ENCODE assay signal across 8 cellular contexts in genomic region chr17:41579484-41580243, GRCh38. TPM values are rescaled to one million over a fixed set of nuclear protein-coding genes. Genes with fewer than 3 reads are reported as not detected.
DNase-seq lines count a peak whose midpoint lies in the region; ATAC-seq and TF ChIP-seq lines count a peak whose summit lies in the region.

No MANE protein-coding gene starts in this region.

- no peaks in the 10 kb centered on the region for H3K4me1 ChIP-seq in right cardiac atrium (ENCODE audit: control insufficient read depth, insufficient read depth, low read length)
- H3K4me1 ChIP-seq in sigmoid colon, result no peaks in the 10 kb centered on the region

- peak; percentile 13 for DNase-seq in NK-92 treated with Interleukin-12 subunit alpha and Interleukin-12 subunit beta, amount 100 ng/mL, for 24 hours (lab: John Stamatoyannopoulos, UW)
- no peak for DNase-seq in NK-92 (lab: John Stamatoyannopoulos, UW; ENCODE audit: unreplicated experiment)
- DNase-seq in NCI-H1092 (lab: John Stamatoyannopoulos, UW), result peak; percentile 70
- peak; percentile 85 for DNase-seq in SW480 (ENCODE audit: low spot score)
- DNase-seq in anterior cingulate cortex (lab: John Stamatoyannopoulos, UW), result peak in 39 of 58 donors; percentile 1 to 51 (median 18)
- peak; percentile 73 to 88 (median 81) for DNase-seq in right cardiac atrium
- DNase-seq in sigmoid colon, result peak; percentile 69

- intact Hi-C loops in right cardiac atrium (cut with DNase I), result no loop called here
- intact Hi-C loops in sigmoid colon (cut with DNase I), result no loop called here

- H3K9me3 ChIP-seq in right cardiac atrium (ENCODE audit: control insufficient read depth, low read length) (no peaks in the 10 kb centered on the region), sigmoid colon (no peaks in the 10 kb centered on the region)

- peak in 2 of 4 experiments; percentile 41 to 62 for TF ChIP-seq CTCF in sigmoid colon (IDR thresholded peaks at IDR 0.05)

- no peaks in the 10 kb centered on the region for H3K36me3 ChIP-seq in sigmoid colon

- H3K4me3 ChIP-seq in right cardiac atrium (ENCODE audit: low read length) (no peak overlapping the region), sigmoid colon (no peak overlapping the region)

- peak in 1 of 2 donors; percentile 34 for TF ChIP-seq POLR2A in sigmoid colon (IDR thresholded peaks at IDR 0.05)

- WGBS in right cardiac atrium, result 41% methylated on average over 18 of the region's 18 CpGs
- WGBS in sigmoid colon, 2 donors, result 39 to 45% methylated on average over 18 of the region's 18 CpGs

- H3K27ac ChIP-seq in right cardiac atrium (ENCODE audit: low read length), result no peak overlapping the region
- H3K27ac ChIP-seq in sigmoid colon, result no peak overlapping the region

- ATAC-seq in right cardiac atrium (peak; percentile 66 to 90), GM18502 (IDR thresholded peaks at IDR 0.05; ENCODE audit: poor library complexity, unreplicated experiment) (no peak)

- no peak for TF ChIP-seq EP300 in sigmoid colon (IDR thresholded peaks at IDR 0.05)

- H3K27me3 ChIP-seq in right cardiac atrium (ENCODE audit: control insufficient read depth, insufficient read depth) (no peaks in the 10 kb centered on the region), sigmoid colon (peaks cover 0 to 26% (median 0%) of the 10 kb centered on the region in 3 donors)

RNA-seq across cellular contexts. Expression of gene KRT14, which starts 7.0 kb away (rescaled TPM):
- not detected for total RNA-seq in right cardiac atrium
- polyA plus RNA-seq in right cardiac atrium, result 0.11 TPM
- total RNA-seq in sigmoid colon, result not detected
- 1 to 10 TPM in 2 of 3 donors, under 1 TPM in 1; 0.15 to 3.6 (median 1.4) TPM for polyA plus RNA-seq in sigmoid colon

RNA-seq across cellular contexts. Expression of gene KRT9, which starts 7.8 kb away (rescaled TPM):
- total RNA-seq in right cardiac atrium, result not detected
- polyA plus RNA-seq in right cardiac atrium, result not detected
- total RNA-seq in sigmoid colon, result not detected
- polyA plus RNA-seq in sigmoid colon, result not detected

RNA-seq across cellular contexts. Expression of gene KRT16, which starts 32.9 kb away (rescaled TPM):
- total RNA-seq in right cardiac atrium, result not detected
- 0.27 TPM for polyA plus RNA-seq in right cardiac atrium
- under 1 TPM in 1 of 4 donors, not detected in 3; 0.83 TPM for total RNA-seq in sigmoid colon
- under 1 TPM in 2 of 3 donors, not detected in 1; 0.09 to 0.60 TPM for polyA plus RNA-seq in sigmoid colon

RNA-seq across cellular contexts. Expression of gene KRT17, which starts 44.7 kb away (rescaled TPM):
- total RNA-seq in right cardiac atrium, result not detected
- polyA plus RNA-seq in right cardiac atrium, result 0.09 TPM
- 1 to 10 TPM in 2 of 4 donors, not detected in 2; 1.2 to 5.3 TPM for total RNA-seq in sigmoid colon
- polyA plus RNA-seq in sigmoid colon, result under 1 TPM in 1 of 3 donors, not detected in 2; 0.17 TPM

RNA-seq across cellular contexts. Expression of gene KRT19, which starts 51.6 kb away (rescaled TPM):
- total RNA-seq in right cardiac atrium (1 to 10 TPM; 2.1 to 3.5 (median 3.0) TPM), sigmoid colon (1 to 10 TPM in 2 of 4 donors, under 1 TPM in 2; 0.49 to 2.5 (median 1.2) TPM)
- polyA plus RNA-seq in right cardiac atrium (0.72 TPM), sigmoid colon (1,000 to 10,000 TPM in 2 of 3 donors, 100 to 1,000 TPM in 1; 809 to 2,366 (median 1,184) TPM)
